Comparison of ENCODE assay signal across 17 cellular contexts in the genomic region with DNA sequence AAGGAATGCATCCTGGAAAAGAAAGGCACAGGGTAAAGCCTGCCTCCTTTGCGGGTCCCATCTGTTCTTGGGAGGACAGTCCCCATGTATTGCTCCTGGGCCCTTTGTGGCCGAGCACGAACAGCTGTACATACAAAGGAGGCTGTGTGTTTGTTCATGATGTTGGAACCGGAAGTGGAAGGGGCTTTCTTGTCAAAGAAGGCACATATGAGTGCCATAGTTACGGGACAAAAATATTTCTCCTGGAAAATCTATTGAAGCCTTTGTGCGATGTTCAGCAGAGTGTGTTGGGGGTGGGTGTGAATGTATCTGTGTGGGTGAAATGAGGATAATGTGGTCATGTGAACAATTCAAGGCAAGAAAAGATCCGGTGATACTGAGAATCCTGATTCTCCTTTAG.
DNase-seq lines count a peak whose midpoint lies in the region; ATAC-seq and TF ChIP-seq lines count a peak whose summit lies in the region.
"Had no signal": no experiment of that assay in that cellular context is flagged by ENCODE, and none has a peak within 500 bp of the region (broad histone marks: within the 10 kb centered on the region; RNA-seq: fewer than 3 reads in every experiment).

No MANE protein-coding gene starts in this region.

- TF ChIP-seq CTCF in osteocyte (IDR thresholded peaks at IDR 0.05) = no peak
- TF ChIP-seq CTCF in BE2C (IDR thresholded peaks at IDR 0.05; ENCODE audit: low read depth, low read length) = no peak

- H3K36me3 ChIP-seq in ectodermal cell (ENCODE audit: control insufficient read depth, insufficient read depth, low read length) (no peaks in the 10 kb centered on the region), BE2C (no peaks in the 10 kb centered on the region)

- H3K27me3 Mint-ChIP-seq in osteocyte (ENCODE audit: unreplicated experiment) = no peaks in the 10 kb centered on the region

- H3K36me3 Mint-ChIP-seq in osteocyte (ENCODE audit: unreplicated experiment) = no peaks in the 10 kb centered on the region

- H3K9me3 Mint-ChIP-seq in osteocyte (ENCODE audit: unreplicated experiment) = no peaks in the 10 kb centered on the region

- peaks cover 40% of the 10 kb centered on the region for H3K4me1 Mint-ChIP-seq in osteocyte (ENCODE audit: unreplicated experiment)

- ATAC-seq in HG03571 (IDR thresholded peaks at IDR 0.05; ENCODE audit: unreplicated experiment) = no peak
- ATAC-seq: Panc1 had no signal

- no peaks in the 10 kb centered on the region for H3K27me3 ChIP-seq in ectodermal cell (ENCODE audit: control insufficient read depth, insufficient read depth, low read length, poor library complexity, severe bottlenecking)
- H3K27me3 ChIP-seq in BE2C = no peaks in the 10 kb centered on the region
- H3K27me3 ChIP-seq: testis had no signal

- DNase-seq in DMS53 treated with DMSO at 0.1 percent for 48 hours (lab: John Stamatoyannopoulos, UW; ENCODE audit: unreplicated experiment) = peak; percentile 77
- DNase-seq in NCI-H510A treated with DMSO at 0.1 percent for 48 hours (lab: John Stamatoyannopoulos, UW) = peak; percentile 65
- DNase-seq in osteocyte (ENCODE audit: extremely low spot score, unreplicated experiment) = no peak
- no peak for DNase-seq in DMS 273 (lab: John Stamatoyannopoulos, UW; ENCODE audit: unreplicated experiment)
- DNase-seq in GF-D8 (lab: John Stamatoyannopoulos, UW) = no peak
- no peak for DNase-seq in BE2C
- DNase-seq: activated CD4-positive, alpha-beta T cell treated with anti-CD3 and anti-CD28 coated beads for 1 hour; activated naive CD4-positive, alpha-beta T cell treated with anti-CD3 and anti-CD28 coated beads, Interleukin-2, amount 50 U/mL, for 16 hours; AML-193; DND-41; NCI-H446; T-helper 1 cell; testis had no signal

- H3K27ac Mint-ChIP-seq in osteocyte (ENCODE audit: unreplicated experiment) = peak overlapping the region; percentile 73

- peaks cover 19% of the 10 kb centered on the region for H3K4me1 ChIP-seq in ectodermal cell (ENCODE audit: control insufficient read depth, insufficient read depth, low read length)
- peaks cover 7% of the 10 kb centered on the region for H3K4me1 ChIP-seq in BE2C
- H3K4me1 ChIP-seq: parathyroid adenoma had no signal

- 87 to 92% methylated on average over 7 of the region's 7 CpGs for WGBS in ectodermal cell, 2 experiments

- H3K27ac ChIP-seq in ectodermal cell (ENCODE audit: insufficient read depth, low read depth, low read length, poor library complexity, severe bottlenecking) = peak overlapping the region; percentile 62
- H3K27ac ChIP-seq: parathyroid adenoma, testis had no signal

- H3K4me3 ChIP-seq in ectodermal cell (ENCODE audit: insufficient read depth, low read depth, low read length) = no peak overlapping the region
- no peak overlapping the region for H3K4me3 ChIP-seq in BE2C (ENCODE audit: low read depth, low read length)
- H3K4me3 ChIP-seq: testis had no signal

- H3K9me3 ChIP-seq in ectodermal cell (ENCODE audit: control insufficient read depth, low read length) = no peaks in the 10 kb centered on the region
- no peaks in the 10 kb centered on the region for H3K9me3 ChIP-seq in BE2C
- H3K9me3 ChIP-seq: testis had no signal

- H3K4me3 Mint-ChIP-seq in osteocyte (ENCODE audit: unreplicated experiment) = no peak overlapping the region

Comparison
In these comparisons a context has a peak if more than half of its experiments do, and no peak if none do; other contexts are left out.
1. DNase-seq: peak in DMS53 treated with DMSO at 0.1 percent for 48 hours (single experiment) and NCI-H510A treated with DMSO at 0.1 percent for 48 hours (single experiment); none in osteocyte (single experiment), DMS 273 (single experiment), GF-D8 (single experiment) and BE2C (single experiment).